In genomic region chr1:228085287-228085926, GRCh38 we compare ENCODE assay signal across 8 cellular contexts. TPM values are rescaled to one million over a fixed set of nuclear protein-coding genes. Genes with fewer than 3 reads are reported as not detected.
DNase-seq lines count a peak whose midpoint lies in the region; ATAC-seq and TF ChIP-seq lines count a peak whose summit lies in the region.

No MANE protein-coding gene starts in this region.

- TF ChIP-seq CTCF in WERI-Rb-1 (IDR thresholded peaks at IDR 0.05; ENCODE audit: low read depth, low read length), result no peak

- H3K27me3 ChIP-seq in WERI-Rb-1 (ENCODE audit: insufficient read depth, low read depth, severe bottlenecking), result no peaks in the 10 kb centered on the region

- ATAC-seq in Right ventricle myocardium superior (ENCODE audit: poor library complexity) (peak; percentile 3), GM19463 (IDR thresholded peaks at IDR 0.05; ENCODE audit: unreplicated experiment) (no peak)

- DNase-seq in NCI-H2196 (lab: John Stamatoyannopoulos, UW; ENCODE audit: unreplicated experiment) (peak; percentile 15), NCI-H2196 treated with DMSO at 0.1 percent for 48 hours (lab: John Stamatoyannopoulos, UW; ENCODE audit: unreplicated experiment) (no peak), WERI-Rb-1 (peak; percentile 53), Right ventricle myocardium superior (peak; percentile 36), GM19240 (ENCODE audit: insufficient read length, low spot score) (no peak), amniotic stem cell (lab: John Stamatoyannopoulos, UW) (no peak)

- no peaks in the 10 kb centered on the region for H3K9me3 ChIP-seq in WERI-Rb-1 (ENCODE audit: severe bottlenecking)

- H3K4me3 ChIP-seq in WERI-Rb-1 (ENCODE audit: low read depth, low read length) (no peak overlapping the region), skin epidermis (peak overlapping the region in 2 of 7 experiments; percentile 89 to 97)

- intact Hi-C loops in Right ventricle myocardium superior (cut with DNase I), result no loop called here

- H3K27ac ChIP-seq in WERI-Rb-1, result no peak overlapping the region
- peak overlapping the region in 16 of 21 experiments; percentile 4 to 100 (median 43) for H3K27ac ChIP-seq in skin epidermis

- peaks cover 3% of the 10 kb centered on the region for H3K36me3 ChIP-seq in WERI-Rb-1

RNA-seq across cellular contexts. Expression of gene ARF1, which starts 2.9 kb away (rescaled TPM):
- total RNA-seq in Right ventricle myocardium superior, result 251 TPM

RNA-seq across cellular contexts. Expression of gene C1orf35, which starts 17.7 kb away (rescaled TPM):
- 7.3 TPM for total RNA-seq in Right ventricle myocardium superior

RNA-seq across cellular contexts. Expression of gene MRPL55, which starts 23.7 kb away (rescaled TPM):
- total RNA-seq in Right ventricle myocardium superior, result 65.6 TPM

RNA-seq across cellular contexts. Expression of gene GUK1, which starts 54.7 kb away (rescaled TPM):
- total RNA-seq in Right ventricle myocardium superior, result 143 TPM

Comparison
In these comparisons a context has a peak if more than half of its experiments do, and no peak if none do; other contexts are left out.
1. DNase-seq: peak in NCI-H2196 (single experiment), WERI-Rb-1 (single experiment) and Right ventricle myocardium superior (single experiment); none in NCI-H2196 treated with DMSO at 0.1 percent for 48 hours (single experiment), GM19240 (single experiment) and amniotic stem cell (single experiment).